6 cellular contexts compared by ENCODE assay signal in genomic region chr19:10289167-10289835, GRCh38. TPM values are rescaled to one million over a fixed set of nuclear protein-coding genes. Genes with fewer than 3 reads are reported as not detected.
DNase-seq lines count a peak whose midpoint lies in the region; FAIRE-seq and TF ChIP-seq lines count a peak whose summit lies in the region.

No MANE protein-coding gene starts in this region.

- peak overlapping the region; percentile 99 for H3K4me2 ChIP-seq in mammary epithelial cell (ENCODE audit: insufficient read depth, low read depth, low read length)

- dilution Hi-C loops in mammary epithelial cell (cut with HindIII; ENCODE audit: low sequenced_read_pairs) = loop anchor here (5.0 kb wide), 3 partner anchors 38 to 113 kb away; partner anchors contain the start of gene CDC37

- POLR2A ChIA-PET in HEK293T (lab: Yijun Ruan, JAX) = interaction anchor here (0.6 to 4.3 kb wide), 14 partner anchors 9 to 313 kb away, joined by 3 to 41 read pairs (median 5); partner anchors contain the start of genes DNMT1, FDX2, ICAM1 and RAVER1

- H3K27ac ChIP-seq in SJSA1 (no peak overlapping the region), mammary epithelial cell (ENCODE audit: insufficient read depth, low read depth, low read length) (no peak overlapping the region)

- in situ Hi-C loops in mammary epithelial cell (cut with MboI; ENCODE audit: low sequenced_read_pairs in 2 of 2) = no loop called here

- intact Hi-C loops in mammary epithelial cell (cut with micrococcal nuclease) = no loop called here

- H3K9me3 ChIP-seq in SJSA1 (replicated peaks) (no peaks in the 10 kb centered on the region; the same call in none of the 2 replicates), mammary epithelial cell (replicated peaks; ENCODE audit: insufficient read depth, low read length) (no peaks in the 10 kb centered on the region), neuron (ENCODE audit: low read length) (peaks cover 5% of the 10 kb centered on the region)

- H3K79me2 ChIP-seq in mammary epithelial cell (ENCODE audit: insufficient read depth, low read length) = no peaks in the 10 kb centered on the region

- peak overlapping the region; percentile 35 for H3K4me3 ChIP-seq in SJSA1
- H3K4me3 ChIP-seq in mammary epithelial cell (replicated peaks in 1 of 3; ENCODE audit: insufficient read depth in 1 of 3, low read depth in 2 of 3, low read length in 3 of 3) = peak overlapping the region in 1 of 3 experiments; percentile 45
- peak overlapping the region; percentile 50 for H3K4me3 ChIP-seq in neuron (ENCODE audit: low read length)

- H2AFZ ChIP-seq in mammary epithelial cell (ENCODE audit: low read depth, low read length) = peak overlapping the region; percentile 83
- peak overlapping the region; percentile 52 for H2AFZ ChIP-seq in neuron (ENCODE audit: low read depth, low read length)

- H4K20me1 ChIP-seq in mammary epithelial cell (ENCODE audit: insufficient read depth, low read length) = no peaks in the 10 kb centered on the region

- DNase-seq in HEK293T (ENCODE audit: extremely low spot score) (peak; percentile 70), SJSA1 (ENCODE audit: low read depth in 1 of 2, low spot score in 2 of 2) (peak in 1 of 2 experiments; percentile 52), mammary epithelial cell (no peak), globus pallidus (ENCODE audit: low spot score) (no peak), RCC 7860 (ENCODE audit: low spot score) (no peak)

- H3K36me3 ChIP-seq in SJSA1 (peaks cover 12% of the 10 kb centered on the region), mammary epithelial cell (ENCODE audit: insufficient read depth, low read length) (no peaks in the 10 kb centered on the region), neuron (ENCODE audit: insufficient read depth, low read length) (peaks cover 12% of the 10 kb centered on the region)

- CTCF ChIA-PET in HEK293T (lab: Yijun Ruan, JAX) (interaction anchor here (0.6 to 1.8 kb wide), 12 partner anchors 10 to 283 kb away, joined by 3 to 9 read pairs (median 4); no protein-coding TSS in a partner anchor), mammary epithelial cell (lab: Charles Lee; ENCODE audit: low non-redundant PET) (no interaction called here)

- no peak for FAIRE-seq in RCC 7860 (lab: Jason Lieb, UNC)

- no peak for TF ChIP-seq CTCF in mammary epithelial cell (conservative IDR thresholded peaks at IDR 0.05 in 1 of 2, IDR thresholded peaks at IDR 0.05 in 1 of 2; ENCODE audit: extremely low read depth in 1 of 2, insufficient read depth in 1 of 2, low read depth in 1 of 2, low read length in 2 of 2)

- H3K4me1 ChIP-seq in SJSA1 (replicated peaks) (peaks cover 42% of the 10 kb centered on the region), mammary epithelial cell (ENCODE audit: insufficient read depth, low read length) (peaks cover 52% of the 10 kb centered on the region), neuron (ENCODE audit: insufficient read depth, low read length) (peaks cover 30% of the 10 kb centered on the region)

- BruUV-seq in mammary epithelial cell (replicated peaks; lab: Mats Ljungman, UMichigan) = no TSS peak

- H3K27me3 ChIP-seq in SJSA1 (replicated peaks) = peaks cover 30% of the 10 kb centered on the region
- H3K27me3 ChIP-seq in mammary epithelial cell (ENCODE audit: insufficient read depth, low read length) = no peaks in the 10 kb centered on the region
- peaks cover 34% of the 10 kb centered on the region for H3K27me3 ChIP-seq in neuron (ENCODE audit: insufficient read depth, low read length)

- H3K9ac ChIP-seq in mammary epithelial cell (ENCODE audit: insufficient read depth, low read length) = no peak overlapping the region

- WGBS in mammary epithelial cell (ENCODE audit: low coverage, missing lambda C conversion rate) = 8% methylated on average over 12 of the region's 50 CpGs

TF ChIP-seq in HEK293T, 16 proteins besides CTCF, POLR2A, EP300 and RAD21:
- TF ChIP-seq FOXA1 (IDR thresholded peaks at IDR 0.05) = no peak
- TF ChIP-seq L3MBTL2 (conservative IDR thresholded peaks at IDR 0.05) = peak; percentile 94
- TF ChIP-seq ARNT (IDR thresholded peaks at IDR 0.05) = no peak
- no peak for TF ChIP-seq LEF1 (IDR thresholded peaks at IDR 0.05; ENCODE audit: borderline replicate concordance)
- TF ChIP-seq SUZ12 (IDR thresholded peaks at IDR 0.05) = no peak
- TF ChIP-seq ELF4 (IDR thresholded peaks at IDR 0.05) = no peak
- no peak for TF ChIP-seq FOXM1 (IDR thresholded peaks at IDR 0.05; ENCODE audit: borderline replicate concordance)
- no peak for TF ChIP-seq HDGF (IDR thresholded peaks at IDR 0.05; ENCODE audit: borderline replicate concordance)

RNA-seq across cellular contexts. Expression of gene ICAM5, which starts 0.5 kb away (rescaled TPM):
- total RNA-seq in SJSA1 (2014; rRNA removed; shearing (Covaris generic)) = 0.38 and 0.79 TPM in 2 replicates
- 10 to 100 TPM in 1 of 2 donors, 1 to 10 TPM in 1; 3.1 to 21.7 TPM for total RNA-seq in mammary epithelial cell
- polyA plus RNA-seq in mammary epithelial cell = 1.7 TPM
- polyA minus RNA-seq in mammary epithelial cell = 0.62 TPM

RNA-seq across cellular contexts. Expression of gene ICAM4, which starts 2.5 kb away (rescaled TPM):
- not detected in 2 replicates for total RNA-seq in SJSA1 (2014; rRNA removed; shearing (Covaris generic))
- total RNA-seq in mammary epithelial cell = 1 to 10 TPM; 1.1 to 1.5 TPM
- polyA plus RNA-seq in mammary epithelial cell = 0.88 TPM
- not detected for polyA minus RNA-seq in mammary epithelial cell

RNA-seq across cellular contexts. Expression of gene ICAM1, which starts 18.4 kb away (rescaled TPM):
- 11.9 and 17.2 TPM in 2 replicates for total RNA-seq in SJSA1 (2014; rRNA removed; shearing (Covaris generic))
- total RNA-seq in mammary epithelial cell = 10 to 100 TPM in 1 of 2 donors, 1 to 10 TPM in 1; 1.1 to 60.0 TPM
- polyA plus RNA-seq in mammary epithelial cell = 2.1 TPM
- 3.8 TPM for polyA minus RNA-seq in mammary epithelial cell

RNA-seq across cellular contexts. Expression of gene ZGLP1, which starts 20.3 kb away (rescaled TPM):
- 1.2 TPM in 1 of 2 replicates, not detected in the other for total RNA-seq in SJSA1 (2014; rRNA removed; shearing (Covaris generic))
- 1 to 10 TPM; 1.2 to 3.7 TPM for total RNA-seq in mammary epithelial cell
- polyA plus RNA-seq in mammary epithelial cell = 1.1 TPM
- polyA minus RNA-seq in mammary epithelial cell = 0.62 TPM

RNA-seq across cellular contexts. Expression of gene FDX2, which starts 26.5 kb away (rescaled TPM):
- total RNA-seq in SJSA1 (2014; rRNA removed; shearing (Covaris generic)) = 25.5 and 84.1 TPM in 2 replicates
- total RNA-seq in mammary epithelial cell = 10 to 100 TPM; 23.5 to 28.7 TPM
- 38.2 TPM for polyA plus RNA-seq in mammary epithelial cell
- polyA minus RNA-seq in mammary epithelial cell = 3.6 TPM
